9 cellular contexts compared by ENCODE assay signal in genomic region chr17:77404812-77405581, GRCh38.
DNase-seq lines count a peak whose midpoint lies in the region; ATAC-seq, FAIRE-seq and TF ChIP-seq lines count a peak whose summit lies in the region.
"Had no signal": no experiment of that assay in that cellular context is flagged by ENCODE, and none has a peak within 500 bp of the region (broad histone marks: within the 10 kb centered on the region; RNA-seq: fewer than 3 reads in every experiment).

No MANE protein-coding gene starts in this region.

- H3K4me1 ChIP-seq in effector memory CD4-positive, alpha-beta T cell (ENCODE audit: control insufficient read depth, insufficient read depth, low read length, poor library complexity, severe bottlenecking) = peaks cover 89% of the 10 kb centered on the region
- H3K4me1 ChIP-seq in parathyroid adenoma (peaks cover 12% of the 10 kb centered on the region), upper lobe of right lung (peaks cover 71% of the 10 kb centered on the region)

- peaks cover 11% of the 10 kb centered on the region for H3K36me3 ChIP-seq in effector memory CD4-positive, alpha-beta T cell (ENCODE audit: control insufficient read depth, insufficient read depth, low read length)
- H3K36me3 ChIP-seq in parathyroid adenoma (ENCODE audit: control insufficient read depth, insufficient read depth, low read length) (no peaks in the 10 kb centered on the region), upper lobe of right lung (peaks cover 22% of the 10 kb centered on the region)

- peaks cover 87% of the 10 kb centered on the region for H3K79me2 ChIP-seq in parathyroid adenoma

- TF ChIP-seq CTCF in parathyroid adenoma (IDR thresholded peaks at IDR 0.05) (no peak), upper lobe of right lung (IDR thresholded peaks at IDR 0.05) (no peak)

- peak overlapping the region; percentile 93 for H3K27ac ChIP-seq in effector memory CD4-positive, alpha-beta T cell (ENCODE audit: insufficient read depth, low read length, poor library complexity, severe bottlenecking)
- H3K27ac ChIP-seq in parathyroid adenoma = peak overlapping the region; percentile 25
- peak overlapping the region; percentile 68 for H3K27ac ChIP-seq in upper lobe of right lung

- DNase-seq in activated gamma-delta T cell treated with Interleukin-2 at 50 U/mL for 16 hours = peak; percentile 87
- DNase-seq in activated gamma-delta T cell (lab: John Stamatoyannopoulos, UW) = no peak
- DNase-seq in HTR-8/SVneo (ENCODE audit: insufficient read length, low spot score) = peak; percentile 83
- DNase-seq in activated CD4-positive, alpha-beta T cell treated with anti-CD3 and anti-CD28 coated beads, Interleukin-2, amount 50 U/mL, for 4 hours = peak; percentile 78 to 81
- peak; percentile 75 to 78 (median 77) for DNase-seq in effector memory CD4-positive, alpha-beta T cell
- DNase-seq in upper lobe of right lung = peak; percentile 78
- no peak for DNase-seq in NCI-H1105 treated with DMSO at 0.1 percent for 48 hours (lab: John Stamatoyannopoulos, UW)

- intact Hi-C loops in upper lobe of right lung (cut with DNase I) = no loop called here

- H3K9me3 ChIP-seq in effector memory CD4-positive, alpha-beta T cell (ENCODE audit: control insufficient read depth, low read length) = no peaks in the 10 kb centered on the region
- no peaks in the 10 kb centered on the region for H3K9me3 ChIP-seq in parathyroid adenoma (ENCODE audit: control insufficient read depth, low read length)
- H3K9me3 ChIP-seq in upper lobe of right lung = no peaks in the 10 kb centered on the region
- H3K9me3 ChIP-seq: A549 had no signal

- FAIRE-seq in HTR-8/SVneo (lab: Jason Lieb, UNC) = peak; percentile 97
- FAIRE-seq: A549 had no signal

- peak; percentile 74 for ATAC-seq in upper lobe of right lung
- ATAC-seq: A549 had no signal

- no peak overlapping the region for H3K9ac ChIP-seq in parathyroid adenoma

- no peak overlapping the region for H3K4me2 ChIP-seq in parathyroid adenoma (ENCODE audit: low read length)
- H3K4me2 ChIP-seq: A549 had no signal

- H3K4me3 ChIP-seq in effector memory CD4-positive, alpha-beta T cell (ENCODE audit: insufficient read depth, low read depth, low read length, poor library complexity, severe bottlenecking) = peak overlapping the region; percentile 72
- H3K4me3 ChIP-seq in parathyroid adenoma (ENCODE audit: low read depth, low read length) = no peak overlapping the region
- H3K4me3 ChIP-seq in upper lobe of right lung = peak overlapping the region; percentile 23
- H3K4me3 ChIP-seq: A549 had no signal

- no peak overlapping the region for H2AFZ ChIP-seq in parathyroid adenoma

- H3K27me3 ChIP-seq in effector memory CD4-positive, alpha-beta T cell (replicated peaks; ENCODE audit: control insufficient read depth, insufficient read depth, low read length, poor library complexity, severe bottlenecking) = no peaks in the 10 kb centered on the region
- H3K27me3 ChIP-seq in parathyroid adenoma (ENCODE audit: control insufficient read depth, insufficient read depth, low read length) (no peaks in the 10 kb centered on the region), upper lobe of right lung (no peaks in the 10 kb centered on the region)

Comparison
In these comparisons a context has a peak if more than half of its experiments do, and no peak if none do; other contexts are left out.
1. DNase-seq: peak in activated gamma-delta T cell treated with Interleukin-2 at 50 U/mL for 16 hours (single experiment), HTR-8/SVneo (single experiment), activated CD4-positive, alpha-beta T cell treated with anti-CD3 and anti-CD28 coated beads, Interleukin-2, amount 50 U/mL, for 4 hours (2 of 2), effector memory CD4-positive, alpha-beta T cell (3 of 3) and upper lobe of right lung (single experiment); none in activated gamma-delta T cell (single experiment) and NCI-H1105 treated with DMSO at 0.1 percent for 48 hours (single experiment).
2. H3K27ac ChIP-seq: peak in every context shown above with its lines; median percentile 93 in effector memory CD4-positive, alpha-beta T cell; 68 in upper lobe of right lung; 25 in parathyroid adenoma.